Comparison of ENCODE assay signal across 23 cellular contexts in genomic region chr4:188701952-188702351, GRCh38.
"Had no signal": no experiment of that assay in that cellular context is flagged by ENCODE, and none has a peak within 500 bp of the region (broad histone marks: within the 10 kb centered on the region; RNA-seq: fewer than 3 reads in every experiment).

No MANE protein-coding gene starts in this region.

- H3K9ac ChIP-seq: parathyroid adenoma had no signal

- H3K27me3 ChIP-seq: colonic mucosa, esophagus squamous epithelium, right lobe of liver, stomach, thyroid gland, vagina had no signal

- H3K9me3 ChIP-seq: colonic mucosa, esophagus squamous epithelium, right lobe of liver, stomach, thyroid gland, vagina had no signal

- DNase-seq: colonic mucosa; dermis blood vessel endothelial cell; effector memory CD8-positive, alpha-beta T cell; erythroblast; esophagus squamous epithelium; foreskin melanocyte; hypothalamus; immature natural killer cell; islet precursor cell; kidney glomerular epithelial cell; natural killer cell; right lobe of liver; small intestine; stimulated activated CD4-positive, alpha-beta T cell treated with anti-CD3 and anti-CD28 coated beads, Interleukin-15, amount 100 ng/mL, for 24 hours; stimulated activated CD4-positive, alpha-beta T cell treated with anti-CD3 and anti-CD28 coated beads, Interleukin-4, amount 100 ng/mL, for 24 hours; stimulated activated naive CD4-positive, alpha-beta T cell treated with Interleukin-2 at 50 U/mL for 16 hours; stomach; thyroid gland; trophoblast cell had no signal

- H3K36me3 ChIP-seq: colonic mucosa, esophagus squamous epithelium, right lobe of liver, stomach, thyroid gland, vagina had no signal

- H3K79me2 ChIP-seq: parathyroid adenoma had no signal

- H3K4me3 ChIP-seq: colonic mucosa, esophagus squamous epithelium, lung, right lobe of liver, stomach, thyroid gland, vagina had no signal

- H2AFZ ChIP-seq: parathyroid adenoma had no signal

- H3K27ac ChIP-seq: colonic mucosa, esophagus squamous epithelium, parathyroid adenoma, right lobe of liver, stomach, thyroid gland, vagina had no signal

- H3K4me1 ChIP-seq: colonic mucosa, esophagus squamous epithelium, parathyroid adenoma, right lobe of liver, stomach, thyroid gland, vagina had no signal

- ATAC-seq: effector memory CD8-positive, alpha-beta T cell; natural killer cell; right lobe of liver; stimulated activated effector memory CD8-positive, alpha-beta T cell treated with anti-CD3 and anti-CD28 coated beads, Interleukin-12 subunit alpha, Interleukin-12 subunit beta, amount 100 ng/mL, for 72 hours had no signal
